ENCODE assay signal across 27 cellular contexts in the genomic region with DNA sequence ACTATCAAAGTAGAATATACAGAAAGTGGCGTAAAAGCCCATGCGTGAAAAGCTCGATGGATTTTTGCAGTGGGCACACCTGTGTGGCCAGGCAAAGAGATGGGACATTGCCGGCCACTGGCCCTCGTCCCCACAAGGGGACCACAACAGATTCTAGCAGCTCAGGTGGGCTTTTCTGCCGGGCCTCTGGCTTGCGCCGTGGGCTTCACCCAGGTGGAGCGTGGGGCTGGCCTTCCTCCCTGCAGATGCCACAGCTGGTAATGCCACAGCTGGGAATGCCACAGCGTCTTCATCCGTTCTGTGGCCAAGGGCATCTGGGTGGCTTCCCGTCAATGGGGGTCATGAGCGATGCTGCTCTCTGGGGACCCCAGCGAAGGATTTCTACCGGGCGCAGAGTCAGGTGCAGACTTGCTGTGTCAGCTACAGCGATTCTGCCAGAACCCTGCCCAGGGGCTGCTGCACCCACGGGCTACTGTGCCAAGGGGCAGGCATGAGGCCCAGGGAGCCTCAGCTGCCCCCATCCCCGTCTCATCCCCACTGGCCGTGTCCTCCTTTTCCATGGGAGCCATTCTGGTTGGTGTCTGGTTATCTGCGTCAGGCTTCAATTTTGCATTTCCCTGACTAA. TPM values are rescaled to one million over a fixed set of nuclear protein-coding genes. Genes with fewer than 3 reads are reported as not detected.
"Had no signal": no experiment of that assay in that cellular context is flagged by ENCODE, and none has a peak within 500 bp of the region (broad histone marks: within the 10 kb centered on the region; RNA-seq: fewer than 3 reads in every experiment).

No MANE protein-coding gene starts in this region.

- H3K4me3 ChIP-seq: body of pancreas, cardiac muscle cell, mucosa of descending colon, right lobe of liver, smooth muscle cell, transverse colon, vagina had no signal

- H3K27me3 ChIP-seq: foreskin keratinocyte, right lobe of liver, vagina had no signal

- DNase-seq: activated CD4-positive, alpha-beta T cell treated with anti-CD3 and anti-CD28 coated beads for 36 hours; activated CD4-positive, alpha-beta T cell treated with anti-CD3 and anti-CD28 coated beads, Interleukin-2, amount 50 U/mL, for 4 hours; activated effector memory CD4-positive, alpha-beta T cell treated with anti-CD3 and anti-CD28 coated beads, Interleukin-2, amount 50 U/mL, for 16 hours; activated naive CD4-positive, alpha-beta T cell treated with anti-CD3 and anti-CD28 coated beads, Interleukin-2, amount 50 U/mL, for 16 hours; activated naive CD8-positive, alpha-beta T cell treated with anti-CD3 and anti-CD28 coated beads, Interleukin-2, amount 50 U/mL, for 24 hours; body of pancreas; effector CD8-positive, alpha-beta T cell; foreskin keratinocyte; mesenchymal stem cell; mucosa of descending colon; nephron progenitor cell; nucleus accumbens; right lobe of liver; stimulated activated CD4-positive, alpha-beta T cell treated with anti-CD3 and anti-CD28 coated beads, Interleukin-2, amount 100 ng/mL, for 48 hours; stimulated activated CD8-positive, alpha-beta memory T cell treated with anti-CD3 and anti-CD28 coated beads, Interleukin-4, amount 100 ng/mL, for 48 hours; stimulated activated naive B cell treated with anti-CD40 and anti-IgM and Interleukin-4, amounts not matched to agents 10 μg/mL and 1 μg/mL and 100 μg/mL, for 72 hours; T1000; transverse colon had no signal

- H3K4me1 ChIP-seq: foreskin keratinocyte, right lobe of liver, transverse colon, vagina had no signal

- H3K36me3 ChIP-seq: cardiac muscle cell, right lobe of liver, transverse colon, vagina had no signal

- ATAC-seq: activated CD4-positive, alpha-beta T cell treated with anti-CD3 and anti-CD28 coated beads for 36 hours; activated naive CD8-positive, alpha-beta T cell treated with anti-CD3 and anti-CD28 coated beads, Interleukin-2, amount 50 U/mL, for 24 hours; body of pancreas; foreskin keratinocyte; mucosa of descending colon; right lobe of liver; stimulated activated naive B cell treated with anti-CD40 and anti-IgM and Interleukin-4, amounts not matched to agents 10 μg/mL and 1 μg/mL and 100 μg/mL, for 72 hours; WTC11 had no signal

- H3K27ac ChIP-seq: body of pancreas, cardiac muscle cell, foreskin keratinocyte, right lobe of liver, transverse colon, vagina had no signal

- H3K9me3 ChIP-seq: right lobe of liver had no signal

- H3K4me2 ChIP-seq: smooth muscle cell had no signal

RNA-seq across cellular contexts. Expression of gene NKX6-2, which starts 52.5 kb away (rescaled TPM):
- total RNA-seq: activated CD4-positive, alpha-beta T cell treated with anti-CD3 and anti-CD28 coated beads for 36 hours; chondrocyte; foreskin keratinocyte; glomerular endothelial cell; liver; mucosa of descending colon; right lobe of liver; smooth muscle cell; T-helper 1 cell treated with Interleukin-12 subunit alpha and Interleukin-12 subunit beta and Interleukin-4 antibody, amounts not matched to agents 30 ng/mL and 1 ng/mL, for 36 hours; temporal lobe; transverse colon had no signal
- polyA plus RNA-seq: foreskin keratinocyte had no signal
